In genomic region chr11:72045849-72046248, GRCh38 we compare ENCODE assay signal across 2 cellular contexts.
TF ChIP-seq lines count a peak whose summit lies in the region.

No MANE protein-coding gene starts in this region.

TF ChIP-seq in GM23338, 12 proteins besides CTCF, POLR2A, EP300 and RAD21:
- TF ChIP-seq EZH2phosphoT487 (IDR thresholded peaks at IDR 0.05; ENCODE audit: unreplicated experiment): no peak
- no peak for TF ChIP-seq EZH2 (IDR thresholded peaks at IDR 0.05; ENCODE audit: low read depth, unreplicated experiment)
- no peak for TF ChIP-seq NANOG (IDR thresholded peaks at IDR 0.05; ENCODE audit: borderline replicate concordance)
- TF ChIP-seq CREB1 (CRISPR knock-in tag; IDR thresholded peaks at IDR 0.05; ENCODE audit: low read depth): no peak
- TF ChIP-seq STAT1 (IDR thresholded peaks at IDR 0.05; ENCODE audit: unreplicated experiment): no peak
- no peak for TF ChIP-seq ZNF331 (CRISPR knock-in tag; IDR thresholded peaks at IDR 0.05; ENCODE audit: low read depth)
- no peak for TF ChIP-seq ZNF462 (CRISPR knock-in tag; IDR thresholded peaks at IDR 0.05)
- no peak for TF ChIP-seq POLR2AphosphoS5 (IDR thresholded peaks at IDR 0.05; ENCODE audit: low read depth)

TF ChIP-seq in HepG2, 621 proteins besides CTCF, POLR2A, EP300 and RAD21:
- TF ChIP-seq PBX2 (CRISPR knock-in tag; IDR thresholded peaks at IDR 0.05): no peak
TF ChIP-seq in HepG2: peak in this region for 0.
